Comparison of ENCODE assay signal across 24 cellular contexts in genomic region chr4:80129785-80130184, GRCh38.
"Had no signal": no experiment of that assay in that cellular context is flagged by ENCODE, and none has a peak within 500 bp of the region (broad histone marks: within the 10 kb centered on the region; RNA-seq: fewer than 3 reads in every experiment).

No MANE protein-coding gene starts in this region.

- H3K9me3 ChIP-seq: neutrophil, psoas muscle, spleen, stomach, thoracic aorta, transverse colon had no signal

- H3K4me1 ChIP-seq: psoas muscle had no signal

- H3K27ac ChIP-seq: coronary artery, hepatocyte, neutrophil, psoas muscle, spleen, stomach, thoracic aorta, transverse colon had no signal

- H3K36me3 ChIP-seq: neutrophil, spleen, stomach, thoracic aorta, transverse colon had no signal

- H3K36me3 Mint-ChIP-seq: naive B cell had no signal

- H3K27me3 ChIP-seq: neutrophil, spleen, stomach, transverse colon had no signal

- H3K27ac Mint-ChIP-seq: endodermal cell, naive B cell had no signal

- H2AFZ ChIP-seq: hepatocyte had no signal

- H3K4me3 Mint-ChIP-seq: endodermal cell, naive B cell had no signal

- H3K27me3 Mint-ChIP-seq: naive B cell had no signal

- H3K4me2 ChIP-seq: hepatocyte had no signal

- H3K9me3 Mint-ChIP-seq: endodermal cell, naive B cell had no signal

- ATAC-seq: left colon, left ventricle myocardium superior, psoas muscle, sciatic nerve had no signal

- DNase-seq: effector CD4-positive, alpha-beta T cell; endodermal cell; erythroblast; foreskin melanocyte; head of caudate nucleus; left colon; left ventricle myocardium superior; mesendoderm; naive B cell; psoas muscle; retina; spleen; stimulated activated CD4-positive, alpha-beta T cell treated with anti-CD3 and anti-CD28 coated beads, Interleukin-15, amount 100 ng/mL, for 24 hours; stimulated activated CD4-positive, alpha-beta T cell treated with anti-CD3 and anti-CD28 coated beads, Interleukin-1b, Interleukin-23, amount 100 ng/mL, for 48 hours; stimulated activated CD4-positive, alpha-beta T cell treated with anti-CD3 and anti-CD28 coated beads, Interleukin-4, amount 100 ng/mL, for 24 hours; stomach; substantia nigra; transverse colon had no signal

- H3K4me3 ChIP-seq: coronary artery, hepatocyte, lung, psoas muscle, spleen, stomach, thoracic aorta, transverse colon had no signal
